In the genomic region with DNA sequence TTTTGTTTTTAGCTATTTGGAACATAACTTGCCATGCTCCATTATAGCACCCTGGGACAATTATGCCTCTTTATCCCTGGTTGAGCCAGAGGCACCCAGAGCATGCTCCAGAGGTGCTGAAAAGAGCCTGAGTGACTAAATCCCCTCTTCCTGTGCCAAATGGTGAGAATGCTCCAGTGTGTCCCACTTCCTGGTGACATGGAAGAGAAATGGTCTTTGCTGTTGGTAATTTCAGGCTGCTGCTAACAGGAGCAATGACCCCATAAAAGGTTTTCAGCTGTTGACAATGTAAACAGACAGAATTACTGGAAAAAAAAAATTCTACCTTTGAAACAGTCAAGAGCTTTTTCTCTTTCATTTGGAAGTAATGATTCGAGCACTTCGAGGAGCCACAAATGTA, we compare ENCODE assay signal across 11 cellular contexts.
"Had no signal": no experiment of that assay in that cellular context is flagged by ENCODE, and none has a peak within 500 bp of the region (broad histone marks: within the 10 kb centered on the region; RNA-seq: fewer than 3 reads in every experiment).

No MANE protein-coding gene starts in this region.

- H3K4me3 ChIP-seq: sigmoid colon, spleen, suprapubic skin had no signal

- H3K27me3 ChIP-seq: sigmoid colon, spleen, suprapubic skin had no signal

- H3K36me3 ChIP-seq: sigmoid colon, spleen, suprapubic skin had no signal

- H3K27ac ChIP-seq: sigmoid colon, spleen, suprapubic skin had no signal

- DNase-seq: activated CD4-positive, alpha-beta T cell treated with anti-CD3 and anti-CD28 coated beads for 48 hours; activated CD8-positive, alpha-beta memory T cell treated with anti-CD3 and anti-CD28 coated beads, Interleukin-2, amount 50 U/mL, for 4 hours; activated CD8-positive, alpha-beta T cell treated with anti-CD3 and anti-CD28 coated beads, Interleukin-2, amount 10 ng/mL, durations not matched to agents 7 days and 5 days; activated gamma-delta T cell; activated T-cell treated with anti-CD3 and anti-CD28 coated beads, Interleukin-2, amount 50 U/mL, for 72 hours; hippocampal formation; mesenchymal stem cell; sigmoid colon; spleen; trophoblast cell had no signal
